In genomic region chr11:68673291-68673930, GRCh38 we compare ENCODE assay signal across 36 cellular contexts. TPM values are rescaled to one million over a fixed set of nuclear protein-coding genes. Genes with fewer than 3 reads are reported as not detected.
DNase-seq lines count a peak whose midpoint lies in the region; ATAC-seq and TF ChIP-seq lines count a peak whose summit lies in the region.
"Had no signal": no experiment of that assay in that cellular context is flagged by ENCODE, and none has a peak within 500 bp of the region (broad histone marks: within the 10 kb centered on the region; RNA-seq: fewer than 3 reads in every experiment).

No MANE protein-coding gene starts in this region.

- H3K4me1 ChIP-seq in IMR-90 (ENCODE audit: control insufficient read depth, insufficient read depth, low read length): no peaks in the 10 kb centered on the region
- no peaks in the 10 kb centered on the region for H3K4me1 ChIP-seq in osteoblast (ENCODE audit: insufficient read depth, low read length)
- H3K4me1 ChIP-seq: HAP-1, pancreas had no signal

- H3K4me2 ChIP-seq in IMR-90 (ENCODE audit: low read depth, low read length) (no peak overlapping the region), osteoblast (ENCODE audit: insufficient read depth, low read length) (no peak overlapping the region)
- H3K4me2 ChIP-seq: BLaER1 treated with 17β-estradiol and CSF1 and Interleukin-3, amounts not matched to agents 10 nM and 100 nM had no signal

- intact Hi-C loops in IMR-90 (cut with micrococcal nuclease): no loop called here

- no peak overlapping the region for H4K5ac ChIP-seq in IMR-90 (ENCODE audit: low read depth, low read length)

- POLR2A ChIA-PET in IMR-90 (lab: Charles Lee; ENCODE audit: unreplicated experiment): no interaction called here

- no peak overlapping the region for H3K27ac ChIP-seq in IMR-90 (ENCODE audit: insufficient read depth, low read length)
- H3K27ac ChIP-seq in osteoblast (ENCODE audit: low read depth, low read length): no peak overlapping the region
- H3K27ac ChIP-seq: BLaER1 treated with 17β-estradiol and CSF1 and Interleukin-3, amounts not matched to agents 10 nM and 100 nM; esophagus squamous epithelium; gastroesophageal sphincter; pancreas; SJSA1; skin epidermis; suprapubic skin had no signal

- peaks cover 12% of the 10 kb centered on the region for H3K4me1 Mint-ChIP-seq in chondrocyte (ENCODE audit: low read depth)
- no peaks in the 10 kb centered on the region for H3K4me1 Mint-ChIP-seq in activated T-cell treated with anti-CD3 and anti-CD28 coated beads, Interleukin-2, amount 50 U/mL, for 72 hours (ENCODE audit: low read depth)
- H3K4me1 Mint-ChIP-seq: activated CD4-positive, alpha-beta T cell treated with anti-CD3 and anti-CD28 coated beads, Interleukin-2, amount 10 ng/mL, durations not matched to agents 7 days and 5 days; activated naive CD8-positive, alpha-beta T cell treated with anti-CD3 and anti-CD28 coated beads, Interleukin-2, amount 10 ng/mL, durations not matched to agents 7 days and 5 days; natural killer cell; T-cell had no signal

- peaks cover 3% of the 10 kb centered on the region for H3K9me3 Mint-ChIP-seq in chondrocyte (ENCODE audit: low read depth)
- no peaks in the 10 kb centered on the region for H3K9me3 Mint-ChIP-seq in activated T-cell treated with anti-CD3 and anti-CD28 coated beads, Interleukin-2, amount 50 U/mL, for 72 hours
- H3K9me3 Mint-ChIP-seq: activated CD4-positive, alpha-beta T cell treated with anti-CD3 and anti-CD28 coated beads, Interleukin-2, amount 10 ng/mL, durations not matched to agents 7 days and 5 days; activated naive CD8-positive, alpha-beta T cell treated with anti-CD3 and anti-CD28 coated beads, Interleukin-2, amount 10 ng/mL, durations not matched to agents 7 days and 5 days; natural killer cell; T-cell had no signal

- H3K27me3 ChIP-seq in IMR-90 (ENCODE audit: control insufficient read depth, insufficient read depth, low read length): peaks cover 7% of the 10 kb centered on the region
- H3K27me3 ChIP-seq in osteoblast (ENCODE audit: insufficient read depth, low read length): peaks cover 15% of the 10 kb centered on the region
- H3K27me3 ChIP-seq: pancreas had no signal

- DNase-seq in ACHN (peak; percentile 5), IMR-90 (no peak), chondrocyte (ENCODE audit: low spot score) (peak; percentile 17), osteoblast (ENCODE audit: insufficient read length, low spot score, missing footprints) (peak; percentile 43), GM10266 (ENCODE audit: extremely low spot score) (no peak), foreskin melanocyte (no peak)
- no peak for DNase-seq in effector CD4-positive, alpha-beta T cell
- DNase-seq in activated T-cell treated with anti-CD3 and anti-CD28 coated beads, Interleukin-2, amount 50 U/mL, for 72 hours: no peak
- DNase-seq: activated CD4-positive, alpha-beta T cell treated with anti-CD3 and anti-CD28 coated beads, Interleukin-2, amount 10 ng/mL, durations not matched to agents 7 days and 5 days; activated effector memory CD4-positive, alpha-beta T cell treated with anti-CD3 and anti-CD28 coated beads, Interleukin-2, amount 50 U/mL, for 16 hours; activated naive CD8-positive, alpha-beta T cell treated with anti-CD3 and anti-CD28 coated beads, Interleukin-2, amount 10 ng/mL, durations not matched to agents 7 days and 5 days; activated T-cell treated with anti-CD3 and anti-CD28 coated beads, Interleukin-2, amount 50 U/mL, for 1 hour; central memory CD4-positive, alpha-beta T cell; DMS53; esophagus squamous epithelium; GDM1; left cardiac atrium; natural killer cell; NCI-H1092; NCI-H1694; NCI-H446; NCI-H82; stimulated activated naive CD4-positive, alpha-beta T cell treated with Interleukin-2 at 50 U/mL for 16 hours; T-cell had no signal

- H4K20me1 ChIP-seq in IMR-90 (ENCODE audit: insufficient read depth, low read length): peaks cover 5% of the 10 kb centered on the region; the same call in 1 of the 2 replicates
- H4K20me1 ChIP-seq in osteoblast (ENCODE audit: insufficient read depth, low read length): no peaks in the 10 kb centered on the region

- H3K9me3 ChIP-seq in IMR-90 (ENCODE audit: control insufficient read depth, insufficient read depth, low read length) (peaks cover 14% of the 10 kb centered on the region), osteoblast (ENCODE audit: low read depth, low read length) (peaks cover 6% of the 10 kb centered on the region)
- H3K9me3 ChIP-seq: HAP-1, pancreas, suprapubic skin had no signal

- no peak for TF ChIP-seq RAD21 in IMR-90 (IDR thresholded peaks at IDR 0.05; ENCODE audit: low read length)

- CTCF ChIA-PET in IMR-90 (lab: Yijun Ruan, JAX): interaction anchor here (0.7 to 1.4 kb wide), 2 partner anchors 9 kb away, joined by 3 to 4 read pairs; no protein-coding TSS in a partner anchor

- no CpG with 5 or more reads among the region's 6 CpGs for WGBS in IMR-90 (ENCODE audit: extremely low coverage in 2 of 2, insufficient read length in 1 of 2), 2 experiments

- no peak for ATAC-seq in IMR-90 (ENCODE audit: low read depth)
- no peak for ATAC-seq in activated T-cell treated with anti-CD3 and anti-CD28 coated beads, Interleukin-2, amount 50 U/mL, for 72 hours (replicated peaks in 1 of 2)
- ATAC-seq: gastroesophageal sphincter, left cardiac atrium, natural killer cell, pancreas, T-cell, WTC11 had no signal

- in situ Hi-C loops in ACHN (cut with HindIII; ENCODE audit: low pct_ligation_motif_present, low pct_unique_long_range_greater_than_20kb, low sequenced_read_pairs) (no loop called here), IMR-90 (cut with MboI; ENCODE audit: low sequenced_read_pairs) (no loop called here)

- no peaks in the 10 kb centered on the region for H3K79me2 ChIP-seq in osteoblast (ENCODE audit: insufficient read depth, low read length)

- H3K9ac ChIP-seq in IMR-90 (ENCODE audit: low read depth, low read length): no peak overlapping the region
- H3K9ac ChIP-seq: BLaER1 treated with 17β-estradiol and CSF1 and Interleukin-3, amounts not matched to agents 10 nM and 100 nM had no signal

- no peak overlapping the region for H3K23ac ChIP-seq in IMR-90 (ENCODE audit: low read depth, low read length)

- TF ChIP-seq CTCF in IMR-90 (conservative IDR thresholded peaks at IDR 0.05; ENCODE audit: low read depth, low read length) (no peak), chondrocyte (IDR thresholded peaks at IDR 0.05) (no peak), osteoblast (IDR thresholded peaks at IDR 0.05; ENCODE audit: extremely low read depth, low read depth, low read length) (no peak), GM10266 (IDR thresholded peaks at IDR 0.05; ENCODE audit: control insufficient read depth, insufficient read depth, low read depth, missing control alignments) (no peak)

- H4K8ac ChIP-seq in IMR-90 (ENCODE audit: low read depth in 2 of 2, low read length in 2 of 2): no peak overlapping the region

- H2AFZ ChIP-seq in IMR-90 (replicated peaks; ENCODE audit: low read length, poor library complexity): no peak overlapping the region
- no peak overlapping the region for H2AFZ ChIP-seq in osteoblast (ENCODE audit: low read length)

- no peak overlapping the region for H3K4ac ChIP-seq in IMR-90 (ENCODE audit: low read depth, low read length)

- H3K36me3 ChIP-seq in IMR-90 (ENCODE audit: control insufficient read depth, insufficient read depth, low read length): no peaks in the 10 kb centered on the region
- no peaks in the 10 kb centered on the region for H3K36me3 ChIP-seq in osteoblast (ENCODE audit: insufficient read depth, low read length)
- H3K36me3 ChIP-seq: BLaER1 treated with 17β-estradiol and CSF1 and Interleukin-3, amounts not matched to agents 10 nM and 100 nM; esophagus squamous epithelium; gastroesophageal sphincter; HAP-1; pancreas; SJSA1; suprapubic skin had no signal

- H2AK5ac ChIP-seq in IMR-90 (ENCODE audit: low read depth, low read length): no peak overlapping the region

- H3K18ac ChIP-seq in IMR-90 (ENCODE audit: low read depth, low read length): no peak overlapping the region

- BruUV-seq in IMR-90 (replicated peaks; lab: Mats Ljungman, UMichigan): no TSS peak

- H3K4me3 ChIP-seq in IMR-90 (ENCODE audit: insufficient read depth, low read depth, low read length): no peak overlapping the region
- H3K4me3 ChIP-seq in osteoblast (ENCODE audit: insufficient read depth, low read length): no peak overlapping the region
- H3K4me3 ChIP-seq: BLaER1 treated with 17β-estradiol and CSF1 and Interleukin-3, amounts not matched to agents 10 nM and 100 nM; esophagus squamous epithelium; gastroesophageal sphincter; HAP-1; lung; pancreas; SJSA1; skin epidermis; suprapubic skin had no signal

- no peak overlapping the region for H2BK120ac ChIP-seq in IMR-90 (ENCODE audit: low read depth, low read length)

- no peaks in the 10 kb centered on the region for H3K79me1 ChIP-seq in IMR-90 (ENCODE audit: low read depth in 1 of 2, low read length in 2 of 2)

- H4K91ac ChIP-seq in IMR-90 (ENCODE audit: insufficient read depth, low read depth, low read length): no peak overlapping the region

- no peak overlapping the region for H3K14ac ChIP-seq in IMR-90 (replicated peaks; ENCODE audit: low read depth, low read length)

- no peak overlapping the region for H2BK5ac ChIP-seq in IMR-90 (ENCODE audit: low read depth, low read length, poor library complexity, severe bottlenecking)

- H3K27me3 Mint-ChIP-seq in chondrocyte (ENCODE audit: low read depth): peaks cover 23% of the 10 kb centered on the region
- H3K27me3 Mint-ChIP-seq in activated T-cell treated with anti-CD3 and anti-CD28 coated beads, Interleukin-2, amount 50 U/mL, for 72 hours (ENCODE audit: low read depth): no peaks in the 10 kb centered on the region

- peak overlapping the region; percentile 72 for H2AK9ac ChIP-seq in IMR-90 (replicated peaks; ENCODE audit: low read depth, low read length, poor library complexity)

- TF ChIP-seq POLR2A in IMR-90 (IDR thresholded peaks at IDR 0.05; ENCODE audit: low read depth, low read length): no peak

- no peaks in the 10 kb centered on the region for H3K9me1 ChIP-seq in IMR-90 (ENCODE audit: insufficient read depth, low read length)

- no peak overlapping the region for H2BK15ac ChIP-seq in IMR-90 (ENCODE audit: low read depth, low read length)

- no peak overlapping the region for H3K56ac ChIP-seq in IMR-90 (ENCODE audit: extremely low read depth, insufficient read depth, low read length)

- H3K36me3 Mint-ChIP-seq in chondrocyte (ENCODE audit: low read depth): peaks cover 1% of the 10 kb centered on the region
- H3K36me3 Mint-ChIP-seq in activated T-cell treated with anti-CD3 and anti-CD28 coated beads, Interleukin-2, amount 50 U/mL, for 72 hours (ENCODE audit: insufficient read depth in 2 of 2): no peaks in the 10 kb centered on the region
- H3K36me3 Mint-ChIP-seq: activated naive CD8-positive, alpha-beta T cell treated with anti-CD3 and anti-CD28 coated beads, Interleukin-2, amount 10 ng/mL, durations not matched to agents 7 days and 5 days; natural killer cell; T-cell; WTC11 had no signal

- no peak overlapping the region for H3K4me3 Mint-ChIP-seq in chondrocyte (ENCODE audit: unreplicated experiment)
- no peak overlapping the region for H3K4me3 Mint-ChIP-seq in activated T-cell treated with anti-CD3 and anti-CD28 coated beads, Interleukin-2, amount 50 U/mL, for 72 hours
- H3K4me3 Mint-ChIP-seq: activated CD4-positive, alpha-beta T cell treated with anti-CD3 and anti-CD28 coated beads, Interleukin-2, amount 10 ng/mL, durations not matched to agents 7 days and 5 days; activated naive CD8-positive, alpha-beta T cell treated with anti-CD3 and anti-CD28 coated beads, Interleukin-2, amount 10 ng/mL, durations not matched to agents 7 days and 5 days; natural killer cell; T-cell; WTC11 had no signal

- H3K27ac Mint-ChIP-seq in chondrocyte (ENCODE audit: unreplicated experiment): no peak overlapping the region
- H3K27ac Mint-ChIP-seq in activated T-cell treated with anti-CD3 and anti-CD28 coated beads, Interleukin-2, amount 50 U/mL, for 72 hours: no peak overlapping the region
- H3K27ac Mint-ChIP-seq: activated CD4-positive, alpha-beta T cell treated with anti-CD3 and anti-CD28 coated beads, Interleukin-2, amount 10 ng/mL, durations not matched to agents 7 days and 5 days; activated naive CD8-positive, alpha-beta T cell treated with anti-CD3 and anti-CD28 coated beads, Interleukin-2, amount 10 ng/mL, durations not matched to agents 7 days and 5 days; natural killer cell; T-cell; WTC11 had no signal

- dilution Hi-C loops in IMR-90 (cut with HindIII; ENCODE audit: low sequenced_read_pairs, unreplicated experiment): no loop called here

- no peak overlapping the region for H2BK20ac ChIP-seq in IMR-90 (ENCODE audit: low read depth, low read length)

RNA-seq across cellular contexts. Expression of gene GAL, which starts 10.9 kb away (rescaled TPM):
- total RNA-seq in IMR-90 (2012; rRNA removed) (0.28 TPM in 1 of 2 replicates, not detected in the other), chondrocyte (0.74 to 1.9 TPM (median 0.90 TPM) in 3 replicates), osteoblast (not detected in 2 replicates)
- 2.0 and 2.5 TPM in 2 replicates for polyA plus RNA-seq in IMR-90 (2012; rRNA removed)
- polyA plus RNA-seq in IMR-90 (2012; cell fraction: cytosol; rRNA removed): 1.7 and 3.2 TPM in 2 replicates
- 0.65 and 1.2 TPM in 2 replicates for polyA plus RNA-seq in IMR-90 (2012; cell fraction: nucleus; rRNA removed; ENCODE audit: low replicate concordance)
- under 1 TPM; 0.42 to 0.53 TPM for total RNA-seq in activated T-cell treated with anti-CD3 and anti-CD28 coated beads, Interleukin-2, amount 50 U/mL, for 72 hours
- total RNA-seq: activated CD4-positive, alpha-beta T cell treated with anti-CD3 and anti-CD28 coated beads, Interleukin-2, amount 10 ng/mL, durations not matched to agents 7 days and 5 days; activated naive CD8-positive, alpha-beta T cell treated with anti-CD3 and anti-CD28 coated beads, Interleukin-2, amount 10 ng/mL, durations not matched to agents 7 days and 5 days; aorta; mononuclear cell; natural killer cell; RPMI7951; SJSA1 had no signal

Comparison
In these comparisons a context has a peak if more than half of its experiments do, and no peak if none do; other contexts are left out.
1. DNase-seq: peak in ACHN (single experiment), chondrocyte (single experiment) and osteoblast (single experiment); none in IMR-90 (single experiment), GM10266 (single experiment), effector CD4-positive, alpha-beta T cell (single experiment), activated T-cell treated with anti-CD3 and anti-CD28 coated beads, Interleukin-2, amount 50 U/mL, for 72 hours (0 of 2) and foreskin melanocyte (single experiment).